ENCODE assay signal across 27 cellular contexts in the genomic region with DNA sequence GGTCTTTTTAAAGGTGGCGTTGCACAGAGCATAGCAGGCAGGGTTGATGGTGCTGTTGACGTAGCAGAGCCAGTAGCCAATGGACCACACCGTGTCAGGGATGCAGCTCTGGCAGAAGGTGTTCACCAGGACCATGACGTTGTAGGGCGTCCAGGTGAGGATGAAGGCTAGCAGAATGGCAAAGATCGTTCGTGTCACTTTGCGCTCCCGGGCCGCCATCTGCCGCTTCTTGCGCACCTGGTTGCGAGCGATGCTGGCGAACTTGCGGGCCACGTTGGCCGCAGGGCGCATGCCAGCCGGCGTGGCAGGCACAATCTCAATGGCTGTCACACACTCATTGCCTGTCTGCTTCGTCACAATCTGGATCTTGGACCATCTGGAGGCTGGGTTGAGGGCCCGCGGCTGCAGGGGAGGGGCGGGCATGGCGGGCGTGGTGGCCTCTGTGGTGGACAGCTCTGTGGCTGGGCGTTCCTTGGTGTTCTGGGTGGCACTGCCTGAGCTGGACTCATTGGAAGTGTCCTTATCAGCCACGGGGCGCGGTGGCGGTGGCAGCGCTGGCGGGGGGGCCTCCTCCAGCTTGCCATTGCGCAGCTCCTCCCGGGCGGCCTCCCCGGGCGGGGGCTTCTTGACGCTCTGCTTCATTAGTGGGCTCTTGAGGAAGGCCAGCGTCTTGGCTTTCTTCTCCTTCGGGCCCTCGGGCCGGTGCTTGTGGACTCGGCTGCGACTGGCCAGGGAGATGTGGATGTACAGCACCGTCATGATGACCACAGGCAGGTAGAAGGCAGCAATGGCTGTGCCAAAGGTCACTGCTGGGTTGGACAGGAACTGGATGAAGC. TPM values are rescaled to one million over a fixed set of nuclear protein-coding genes. Genes with fewer than 3 reads are reported as not detected.
A peak's percentile ranks its signal among the peaks of the same experiment; 100 is the strongest.
DNase-seq lines count a peak whose midpoint lies in the region; ATAC-seq, FAIRE-seq and TF ChIP-seq lines count a peak whose summit lies in the region.
"Had no signal": no experiment of that assay in that cellular context is flagged by ENCODE, and none has a peak within 500 bp of the region (broad histone marks: within the 10 kb centered on the region; RNA-seq: fewer than 3 reads in every experiment).

No MANE protein-coding gene starts in this region.

- H2BK5ac ChIP-seq in mesenchymal stem cell (ENCODE audit: low read depth, low read length, poor library complexity, severe bottlenecking): no peak overlapping the region

- no peaks in the 10 kb centered on the region for H3K36me3 Mint-ChIP-seq in CD4-positive, alpha-beta T cell (ENCODE audit: low read depth)
- H3K36me3 Mint-ChIP-seq: CD8-positive, alpha-beta T cell had no signal

- intact Hi-C loops in CD4-positive, alpha-beta T cell (cut with DNase I, micrococcal nuclease): no loop called here
- intact Hi-C loops in K562 (cut with micrococcal nuclease): loop anchor here (5.0 kb wide), 1 partner anchor 232 kb away; the partner anchor contains the start of genes ATG13 and HARBI1

- H3K4me1 Mint-ChIP-seq in CD4-positive, alpha-beta T cell (ENCODE audit: low read depth): peaks cover 26% of the 10 kb centered on the region

- no peak for DNase-seq in CD4-positive, alpha-beta T cell
- DNase-seq in K562 (ENCODE audit: extremely low read depth in 1 of 4, low spot score in 3 of 4) (no peak), mesenchymal stem cell (no peak), osteoblast (ENCODE audit: insufficient read length, low spot score, missing footprints) (peak; percentile 85), NCI-H1417 treated with DMSO at 0.1 percent for 48 hours (lab: John Stamatoyannopoulos, UW) (no peak), NCI-H1930 (lab: John Stamatoyannopoulos, UW) (no peak), hypothalamus (lab: John Stamatoyannopoulos, UW) (no peak)
- DNase-seq in stimulated activated CD8-positive, alpha-beta memory T cell treated with anti-CD3 and anti-CD28 coated beads, Interleukin-4, amount 100 ng/mL, for 48 hours: no peak
- DNase-seq: C1 segment of cervical spinal cord; Caco-2; DMS79; EL; GDM1; H9; Karpas-422; NCI-H1092 treated with DMSO at 0.1 percent for 48 hours; NCI-H1436 treated with DMSO at 0.1 percent for 48 hours; NCI-H2029; NCI-H446 treated with DMSO at 0.1 percent for 48 hours; NCI-H526; NCI-H82; NK-92 treated with Interleukin-12 subunit alpha and Interleukin-12 subunit beta, amount 100 ng/mL, for 24 hours; PC-3; Right ventricle myocardium superior had no signal

- 83% methylated on average over 37 of the region's 47 CpGs for WGBS in K562 (ENCODE audit: insufficient coverage, low coverage, missing lambda C conversion rate)
- WGBS in mesenchymal stem cell: 97% methylated on average over 47 of the region's 47 CpGs

- H3K9me1 ChIP-seq in K562 (ENCODE audit: control insufficient read depth, insufficient read depth, low read length): peaks cover 7% of the 10 kb centered on the region

- H2AK5ac ChIP-seq in mesenchymal stem cell (ENCODE audit: low read length, severe bottlenecking): no peak overlapping the region

- in situ Hi-C loops in K562 (cut with MboI): no loop called here

- H3K9me3 ChIP-seq in CD4-positive, alpha-beta T cell (ENCODE audit: control insufficient read depth, low read length): no peaks in the 10 kb centered on the region
- H3K9me3 ChIP-seq in K562 (replicated peaks; ENCODE audit: control insufficient read depth, insufficient read depth, low read depth, low read length) (no peaks in the 10 kb centered on the region), mesenchymal stem cell (ENCODE audit: control insufficient read depth, low read length) (no peaks in the 10 kb centered on the region), osteoblast (ENCODE audit: low read depth, low read length) (no peaks in the 10 kb centered on the region)
- H3K9me3 ChIP-seq: Caco-2 had no signal

- ATAC-seq in CD4-positive, alpha-beta T cell (ENCODE audit: poor library complexity): no peak
- no peak for ATAC-seq in K562
- ATAC-seq: CD8-positive, alpha-beta T cell; GM12878; PC-3 had no signal

- H3K4me2 ChIP-seq in K562 (ENCODE audit: insufficient read depth, low read length): no peak overlapping the region
- H3K4me2 ChIP-seq in mesenchymal stem cell (ENCODE audit: low read length, poor library complexity, severe bottlenecking): no peak overlapping the region
- no peak overlapping the region for H3K4me2 ChIP-seq in osteoblast (ENCODE audit: insufficient read depth, low read length)

- no peak overlapping the region for H2BK15ac ChIP-seq in mesenchymal stem cell (ENCODE audit: low read depth, poor library complexity, severe bottlenecking)

- H3K27me3 ChIP-seq in CD4-positive, alpha-beta T cell (ENCODE audit: control insufficient read depth, insufficient read depth, low read length): peaks cover 63% of the 10 kb centered on the region
- peaks cover 0 to 7% of the 10 kb centered on the region in 2 experiments; a peak in 1 of 5 replicates for H3K27me3 ChIP-seq in K562 (ENCODE audit: control insufficient read depth in 2 of 2, insufficient read depth in 2 of 2, low read length in 2 of 2)
- peaks cover 43 to 56% of the 10 kb centered on the region in 2 experiments for H3K27me3 ChIP-seq in mesenchymal stem cell (ENCODE audit: control insufficient read depth in 1 of 2, insufficient read depth in 1 of 2, low read length in 2 of 2)
- peaks cover 33% of the 10 kb centered on the region for H3K27me3 ChIP-seq in osteoblast (ENCODE audit: insufficient read depth, low read length)

- no peak for TF ChIP-seq EP300 in K562 (IDR thresholded peaks at IDR 0.05; ENCODE audit: low read length)

- H2AFZ ChIP-seq in K562 (ENCODE audit: low read depth, low read length) (no peak overlapping the region), mesenchymal stem cell (ENCODE audit: low read depth, low read length) (no peak overlapping the region), osteoblast (ENCODE audit: low read length) (no peak overlapping the region)

- no peak overlapping the region for H3K18ac ChIP-seq in mesenchymal stem cell (ENCODE audit: low read depth in 1 of 2, low read length in 2 of 2)

- H2BK120ac ChIP-seq in mesenchymal stem cell (ENCODE audit: low read depth, low read length): no peak overlapping the region

- no peak overlapping the region for H3K23ac ChIP-seq in mesenchymal stem cell (ENCODE audit: low read length in 2 of 2)

- no TSS peak for BruUV-seq in K562 (replicated peaks; lab: Mats Ljungman, UMichigan)

- H3K27ac ChIP-seq in CD4-positive, alpha-beta T cell (ENCODE audit: low read depth, low read length): no peak overlapping the region
- H3K27ac ChIP-seq in K562 (ENCODE audit: extremely low read depth, low read depth, low read length) (no peak overlapping the region), mesenchymal stem cell (ENCODE audit: low read length, poor library complexity, severe bottlenecking) (no peak overlapping the region), osteoblast (ENCODE audit: low read depth, low read length) (no peak overlapping the region)

- TF ChIP-seq CTCF in CD4-positive, alpha-beta T cell (IDR thresholded peaks at IDR 0.05): no peak
- no peak for TF ChIP-seq CTCF in K562 (IDR thresholded peaks at IDR 0.05 in 2 of 3, conservative IDR thresholded peaks at IDR 0.05 in 1 of 3; ENCODE audit: insufficient read depth in 2 of 3, low read depth in 1 of 3, low read length in 3 of 3)
- TF ChIP-seq CTCF in osteoblast (IDR thresholded peaks at IDR 0.05; ENCODE audit: extremely low read depth, low read depth, low read length): no peak

- H2BK12ac ChIP-seq in mesenchymal stem cell (ENCODE audit: low read length in 2 of 2): no peak overlapping the region

- H4K91ac ChIP-seq in mesenchymal stem cell (ENCODE audit: low read length): peak overlapping the region; percentile 64

- H3K4me1 ChIP-seq in K562 (replicated peaks in 1 of 2; ENCODE audit: control insufficient read depth in 2 of 2, insufficient read depth in 2 of 2, low read length in 2 of 2) (peaks cover 27 to 80% of the 10 kb centered on the region in 2 experiments), mesenchymal stem cell (ENCODE audit: control insufficient read depth, insufficient read depth, low read depth, low read length) (peaks cover 43% of the 10 kb centered on the region), osteoblast (ENCODE audit: insufficient read depth, low read length) (peaks cover 16% of the 10 kb centered on the region)

- H3K36me3 ChIP-seq in K562 (ENCODE audit: control insufficient read depth, insufficient read depth, low read length): peaks cover 17% of the 10 kb centered on the region; the same call in 1 of the 3 replicates
- no peaks in the 10 kb centered on the region for H3K36me3 ChIP-seq in mesenchymal stem cell (ENCODE audit: control insufficient read depth in 1 of 2, insufficient read depth in 2 of 2, low read depth in 1 of 2, low read length in 2 of 2)
- no peaks in the 10 kb centered on the region for H3K36me3 ChIP-seq in osteoblast (ENCODE audit: insufficient read depth, low read length)

- peaks cover 1% of the 10 kb centered on the region for H3K79me1 ChIP-seq in mesenchymal stem cell (replicated peaks; ENCODE audit: low read length, poor library complexity, severe bottlenecking)

- TF ChIP-seq POLR2A in K562 (conservative IDR thresholded peaks at IDR 0.05): no peak

- peaks cover 16% of the 10 kb centered on the region for H3K79me2 ChIP-seq in K562 (ENCODE audit: control insufficient read depth, insufficient read depth, low read length)
- no peaks in the 10 kb centered on the region for H3K79me2 ChIP-seq in osteoblast (ENCODE audit: insufficient read depth, low read length)

- H3K4me3 ChIP-seq in K562: no peak overlapping the region
- H3K4me3 ChIP-seq in mesenchymal stem cell (ENCODE audit: insufficient read depth in 1 of 2, low read depth in 1 of 2, low read length in 2 of 2): no peak overlapping the region
- no peak overlapping the region for H3K4me3 ChIP-seq in osteoblast (ENCODE audit: insufficient read depth, low read length)
- H3K4me3 ChIP-seq: GM12878 had no signal

- no peak overlapping the region for H3K27ac Mint-ChIP-seq in CD4-positive, alpha-beta T cell
- H3K27ac Mint-ChIP-seq: CD8-positive, alpha-beta T cell; H9 had no signal

- FAIRE-seq in K562 (lab: Jason Lieb, UNC): no peak
- FAIRE-seq: GM12878 had no signal

- CTCF ChIA-PET in CD4-positive, alpha-beta T cell (lab: Charles Lee): no interaction called here
- CTCF ChIA-PET in K562 (lab: Yijun Ruan, JAX; ENCODE audit: low intra/inter-chr PET ratio): no interaction called here

- H3K9ac ChIP-seq in K562 (ENCODE audit: insufficient read depth in 1 of 2, low read depth in 2 of 2, low read length in 2 of 2) (0 out of 4 replicates have a peak overlapping the region, but pooled peaks of 1 of the 2 experiments have one; percentile 38), mesenchymal stem cell (ENCODE audit: low read length) (no peak overlapping the region)

- no peak for TF ChIP-seq RAD21 in K562 (CRISPR knock-in tag; conservative IDR thresholded peaks at IDR 0.05 in 1 of 2, IDR thresholded peaks at IDR 0.05 in 1 of 2)

- H4K8ac ChIP-seq in mesenchymal stem cell (ENCODE audit: low read length): no peak overlapping the region

- no peaks in the 10 kb centered on the region for H3K9me3 Mint-ChIP-seq in CD4-positive, alpha-beta T cell
- H3K9me3 Mint-ChIP-seq: CD8-positive, alpha-beta T cell; H9 had no signal

- H4K20me1 ChIP-seq in K562 (replicated peaks; ENCODE audit: control insufficient read depth, insufficient read depth, low read length) (no peaks in the 10 kb centered on the region; the same call in 1 of the 2 replicates), osteoblast (ENCODE audit: insufficient read depth, low read length) (peaks cover 12% of the 10 kb centered on the region)

- H3K27me3 Mint-ChIP-seq in CD4-positive, alpha-beta T cell: peaks cover 65% of the 10 kb centered on the region

- no peak overlapping the region for H3K4ac ChIP-seq in mesenchymal stem cell (ENCODE audit: low read depth in 1 of 2, low read length in 2 of 2)

- H3K14ac ChIP-seq in mesenchymal stem cell (ENCODE audit: low read length in 2 of 2): no peak overlapping the region

- POLR2A ChIA-PET in CD4-positive, alpha-beta T cell (lab: Charles Lee): no interaction called here
- POLR2A ChIA-PET in K562 (lab: Yijun Ruan, JAX): no interaction called here

- H3K4me3 Mint-ChIP-seq in CD4-positive, alpha-beta T cell: peak overlapping the region; percentile 20
- H3K4me3 Mint-ChIP-seq: CD8-positive, alpha-beta T cell had no signal

RNA-seq across cellular contexts. Expression of gene MDK, which starts 3.9 kb away (rescaled TPM):
- total RNA-seq in CD4-positive, alpha-beta T cell: 1 to 10 TPM; 5.5 to 6.5 TPM
- total RNA-seq in K562 (2011; cell fraction: chromatin; rRNA removed; ENCODE audit: low replicate concordance): 91.4 and 271 TPM in 2 replicates
- 402 and 460 TPM in 2 replicates for total RNA-seq in K562 (2011; cell fraction: nucleolus; rRNA removed)
- total RNA-seq in K562 (2011; cell fraction: nucleoplasm; rRNA removed): 333 and 334 TPM in 2 replicates
- total RNA-seq in K562 (2014; rRNA removed) (478 and 553 TPM in 2 replicates), K562 (2014; rRNA removed; fragmentation: Illumina TruSeq; extraction: Trizol) (91.5 and 123 TPM in 2 replicates), K562 (2015; rRNA removed; fragmentation: Illumina TruSeq; extraction: Trizol) (269 and 279 TPM in 2 replicates), K562 (2021) (396 and 429 TPM in 2 replicates), osteoblast (27.5 and 27.7 TPM in 2 replicates)
- polyA plus RNA-seq in K562 (2011; rRNA removed) (343 and 350 TPM in 2 replicates), K562 (2014; fragmentation: Illumina TruSeq; extraction: Trizol) (661 and 667 TPM in 2 replicates), K562 (2014; fragmentation: Nextera tagmentation; extraction: Ambion mirVana) (10 to 100 TPM; 20.7 to 61.7 TPM), K562 (2014; rRNA removed) (700 and 703 TPM in 2 replicates)
- polyA plus RNA-seq in K562 (2011; cell fraction: cytosol; rRNA removed): 540 and 788 TPM in 2 replicates
- 206 and 271 TPM in 2 replicates for polyA plus RNA-seq in K562 (2011; cell fraction: nucleus; rRNA removed)
- polyA plus RNA-seq in K562 (2012): 413 and 460 TPM in 2 replicates
- polyA minus RNA-seq in K562 (2011; rRNA and poly(A)+ RNA removed): 33.7 and 59.6 TPM in 2 replicates
- polyA minus RNA-seq in K562 (2011; cell fraction: cytosol; rRNA and poly(A)+ RNA removed): 108 and 146 TPM in 2 replicates
- 24.1 and 38.4 TPM in 2 replicates for polyA minus RNA-seq in K562 (2011; cell fraction: nucleus; rRNA and poly(A)+ RNA removed)
- 777 TPM for polyA plus RNA-seq in mesenchymal stem cell (2013, experiment 1 of 2)
- 775 TPM for polyA plus RNA-seq in mesenchymal stem cell (2013, experiment 2 of 2)

RNA-seq across cellular contexts. Expression of gene CHRM4, which starts 6.2 kb away (rescaled TPM):
- 1 to 10 TPM; 3.2 to 3.7 TPM for total RNA-seq in CD4-positive, alpha-beta T cell
- total RNA-seq in K562 (2011; cell fraction: chromatin; rRNA removed; ENCODE audit: low replicate concordance): 1.0 and 3.7 TPM in 2 replicates
- 1.6 and 4.0 TPM in 2 replicates for total RNA-seq in K562 (2011; cell fraction: nucleolus; rRNA removed)
- total RNA-seq in K562 (2011; cell fraction: nucleoplasm; rRNA removed): 1.2 TPM in 2 replicates
- 0.73 and 1.3 TPM in 2 replicates for total RNA-seq in K562 (2014; rRNA removed)
- 0.19 and 0.22 TPM in 2 replicates for total RNA-seq in K562 (2014; rRNA removed; fragmentation: Illumina TruSeq; extraction: Trizol)
- 0.22 and 0.49 TPM in 2 replicates for total RNA-seq in K562 (2015; rRNA removed; fragmentation: Illumina TruSeq; extraction: Trizol)
- 0.89 and 1.0 TPM in 2 replicates for total RNA-seq in K562 (2021)
- 0.62 and 0.74 TPM in 2 replicates for polyA plus RNA-seq in K562 (2011; rRNA removed)
- 0.84 and 2.3 TPM in 2 replicates for polyA plus RNA-seq in K562 (2011; cell fraction: cytosol; rRNA removed)
- 0.60 and 1.5 TPM in 2 replicates for polyA plus RNA-seq in K562 (2011; cell fraction: nucleus; rRNA removed)
- 0.35 and 0.68 TPM in 2 replicates for polyA plus RNA-seq in K562 (2012)
- polyA plus RNA-seq in K562 (2014; fragmentation: Illumina TruSeq; extraction: Trizol): 0.40 and 0.76 TPM in 2 replicates
- polyA plus RNA-seq in K562 (2014; fragmentation: Nextera tagmentation; extraction: Ambion mirVana): not detected
- 0.33 and 0.58 TPM in 2 replicates for polyA plus RNA-seq in K562 (2014; rRNA removed)
- 0.42 and 1.1 TPM in 2 replicates for polyA minus RNA-seq in K562 (2011; rRNA and poly(A)+ RNA removed)
- 1.6 TPM in 1 of 2 replicates, not detected in the other for polyA minus RNA-seq in K562 (2011; cell fraction: cytosol; rRNA and poly(A)+ RNA removed)
- 0.89 and 2.6 TPM in 2 replicates for polyA minus RNA-seq in K562 (2011; cell fraction: nucleus; rRNA and poly(A)+ RNA removed)
- 0.08 TPM for polyA plus RNA-seq in mesenchymal stem cell (2013, experiment 1 of 2)
- polyA plus RNA-seq in mesenchymal stem cell (2013, experiment 2 of 2): 0.07 TPM
- total RNA-seq in osteoblast: 0.29 and 0.36 TPM in 2 replicates
- total RNA-seq: A673, PC-3, Right ventricle myocardium superior had no signal

RNA-seq across cellular contexts. Expression of gene DGKZ, which starts 38.1 kb away (rescaled TPM):
- total RNA-seq in CD4-positive, alpha-beta T cell: 100 to 1,000 TPM; 159 to 166 TPM
- 71.0 and 248 TPM in 2 replicates for total RNA-seq in K562 (2011; cell fraction: chromatin; rRNA removed; ENCODE audit: low replicate concordance)
- 153 and 166 TPM in 2 replicates for total RNA-seq in K562 (2011; cell fraction: nucleolus; rRNA removed)
- total RNA-seq in K562 (2011; cell fraction: nucleoplasm; rRNA removed): 88.0 and 98.6 TPM in 2 replicates
- total RNA-seq in K562 (2014; rRNA removed): 78.5 and 108 TPM in 2 replicates
- 10.9 and 13.6 TPM in 2 replicates for total RNA-seq in K562 (2014; rRNA removed; fragmentation: Illumina TruSeq; extraction: Trizol)
- total RNA-seq in K562 (2015; rRNA removed; fragmentation: Illumina TruSeq; extraction: Trizol): 44.2 and 47.5 TPM in 2 replicates
- 87.8 and 100 TPM in 2 replicates for total RNA-seq in K562 (2021)
- polyA plus RNA-seq in K562 (2011; rRNA removed): 28.2 and 49.4 TPM in 2 replicates
- polyA plus RNA-seq in K562 (2011; cell fraction: cytosol; rRNA removed): 55.4 and 121 TPM in 2 replicates
- 203 and 295 TPM in 2 replicates for polyA plus RNA-seq in K562 (2011; cell fraction: nucleus; rRNA removed)
- polyA plus RNA-seq in K562 (2012): 64.0 and 103 TPM in 2 replicates
- 48.8 and 66.2 TPM in 2 replicates for polyA plus RNA-seq in K562 (2014; fragmentation: Illumina TruSeq; extraction: Trizol)
- under 1 TPM; 0.51 to 0.71 TPM for polyA plus RNA-seq in K562 (2014; fragmentation: Nextera tagmentation; extraction: Ambion mirVana)
- polyA plus RNA-seq in K562 (2014; rRNA removed): 73.5 and 77.9 TPM in 2 replicates
- polyA minus RNA-seq in K562 (2011; rRNA and poly(A)+ RNA removed): 18.5 and 28.5 TPM in 2 replicates
- polyA minus RNA-seq in K562 (2011; cell fraction: cytosol; rRNA and poly(A)+ RNA removed): 53.9 and 65.8 TPM in 2 replicates
- polyA minus RNA-seq in K562 (2011; cell fraction: nucleus; rRNA and poly(A)+ RNA removed): 59.1 and 64.5 TPM in 2 replicates
- polyA plus RNA-seq in mesenchymal stem cell (2013, experiment 1 of 2): 40.1 TPM
- polyA plus RNA-seq in mesenchymal stem cell (2013, experiment 2 of 2): 38.8 TPM
- total RNA-seq in osteoblast: 47.1 and 52.5 TPM in 2 replicates
